Comparison of ENCODE assay signal across 15 cellular contexts in genomic region chr3:124824286-124824915, GRCh38.
DNase-seq lines count a peak whose midpoint lies in the region; ATAC-seq and TF ChIP-seq lines count a peak whose summit lies in the region.
"Had no signal": no experiment of that assay in that cellular context is flagged by ENCODE, and none has a peak within 500 bp of the region (broad histone marks: within the 10 kb centered on the region; RNA-seq: fewer than 3 reads in every experiment).

No MANE protein-coding gene starts in this region.

- peaks cover 17% of the 10 kb centered on the region for H3K4me1 Mint-ChIP-seq in glutamatergic neuron (ENCODE audit: low read depth, unreplicated experiment)
- H3K4me1 Mint-ChIP-seq: CD4-positive, alpha-beta memory T cell had no signal

- H3K4me3 Mint-ChIP-seq in glutamatergic neuron (ENCODE audit: unreplicated experiment): no peak overlapping the region
- H3K4me3 Mint-ChIP-seq: CD4-positive, alpha-beta memory T cell had no signal

- no peak overlapping the region for H3K9ac ChIP-seq in IMR-90 (ENCODE audit: low read depth, low read length)

- H4K20me1 ChIP-seq in IMR-90 (ENCODE audit: insufficient read depth, low read length) (peaks cover 6% of the 10 kb centered on the region; the same call in 1 of the 2 replicates), osteoblast (ENCODE audit: insufficient read depth, low read length) (no peaks in the 10 kb centered on the region)

- H2BK5ac ChIP-seq in IMR-90 (ENCODE audit: low read depth, low read length, poor library complexity, severe bottlenecking): no peak overlapping the region

- DNase-seq in EL: peak; percentile 53
- peak; percentile 24 for DNase-seq in IMR-90
- peak; percentile 82 for DNase-seq in amniotic epithelial cell (ENCODE audit: low read depth)
- DNase-seq in osteoblast (ENCODE audit: insufficient read length, low spot score, missing footprints): no peak
- DNase-seq in activated CD4-positive, CD25-positive, alpha-beta regulatory T cell treated with anti-CD3 and anti-CD28 coated beads, Interleukin-2, amount 50 U/mL, for 72 hours: no peak
- DNase-seq in glutamatergic neuron: no peak
- DNase-seq: BE2C; CD4-positive, alpha-beta memory T cell; DND-41; NCI-H1048; NCI-H2107; NCI-H345 had no signal

- H2BK15ac ChIP-seq in IMR-90 (ENCODE audit: low read depth, low read length): peak overlapping the region; percentile 46; the same call in 1 of the 3 replicates

- POLR2A ChIA-PET in IMR-90 (lab: Charles Lee; ENCODE audit: unreplicated experiment): no interaction called here

- in situ Hi-C loops in IMR-90 (cut with MboI; ENCODE audit: low sequenced_read_pairs): no loop called here

- peaks cover 26 to 54% of the 10 kb centered on the region in 2 experiments for H3K79me1 ChIP-seq in IMR-90 (ENCODE audit: low read depth in 1 of 2, low read length in 2 of 2)

- TF ChIP-seq RAD21 in IMR-90 (IDR thresholded peaks at IDR 0.05; ENCODE audit: low read length): no peak

- no peaks in the 10 kb centered on the region for H3K9me3 ChIP-seq in IMR-90 (ENCODE audit: control insufficient read depth, insufficient read depth, low read length)
- H3K9me3 ChIP-seq in osteoblast (ENCODE audit: low read depth, low read length): no peaks in the 10 kb centered on the region
- H3K9me3 ChIP-seq: BE2C had no signal

- peaks cover 56% of the 10 kb centered on the region for H3K79me2 ChIP-seq in osteoblast (ENCODE audit: insufficient read depth, low read length)

- CTCF ChIA-PET in IMR-90 (lab: Yijun Ruan, JAX): no interaction called here

- TF ChIP-seq CTCF in IMR-90 (conservative IDR thresholded peaks at IDR 0.05; ENCODE audit: low read depth, low read length) (no peak), osteoblast (IDR thresholded peaks at IDR 0.05; ENCODE audit: extremely low read depth, low read depth, low read length) (no peak), glutamatergic neuron (IDR thresholded peaks at IDR 0.05; ENCODE audit: partially characterized antibody, unreplicated experiment) (no peak)

- no peak for TF ChIP-seq POLR2A in IMR-90 (IDR thresholded peaks at IDR 0.05; ENCODE audit: low read depth, low read length)

- H4K8ac ChIP-seq in IMR-90 (ENCODE audit: low read depth in 2 of 2, low read length in 2 of 2): no peak overlapping the region

- no peak overlapping the region for H4K91ac ChIP-seq in IMR-90 (ENCODE audit: insufficient read depth, low read depth, low read length)

- peaks cover 16% of the 10 kb centered on the region for H3K9me1 ChIP-seq in IMR-90 (ENCODE audit: insufficient read depth, low read length)

- peaks cover 6% of the 10 kb centered on the region for H3K27me3 Mint-ChIP-seq in glutamatergic neuron (ENCODE audit: unreplicated experiment)

- no peak overlapping the region for H3K4me2 ChIP-seq in IMR-90 (ENCODE audit: low read depth, low read length)
- H3K4me2 ChIP-seq in osteoblast (ENCODE audit: insufficient read depth, low read length): no peak overlapping the region

- peaks cover 5% of the 10 kb centered on the region for H3K9me3 Mint-ChIP-seq in glutamatergic neuron (ENCODE audit: unreplicated experiment)

- no peak overlapping the region for H2AFZ ChIP-seq in IMR-90 (replicated peaks; ENCODE audit: low read length, poor library complexity)
- no peak overlapping the region for H2AFZ ChIP-seq in osteoblast (ENCODE audit: low read length)

- H3K27me3 ChIP-seq in IMR-90 (ENCODE audit: control insufficient read depth, insufficient read depth, low read length) (no peaks in the 10 kb centered on the region), osteoblast (ENCODE audit: insufficient read depth, low read length) (no peaks in the 10 kb centered on the region)
- H3K27me3 ChIP-seq: BE2C had no signal

- intact Hi-C loops in IMR-90 (cut with micrococcal nuclease): no loop called here

- H4K5ac ChIP-seq in IMR-90 (ENCODE audit: low read depth, low read length): no peak overlapping the region

- no peak; the same call in 1 of the 2 replicates for ATAC-seq in IMR-90 (ENCODE audit: low read depth)
- ATAC-seq in GM21576 (IDR thresholded peaks at IDR 0.05; ENCODE audit: unreplicated experiment): no peak
- ATAC-seq: K562, Right ventricle myocardium inferior had no signal

- no peak overlapping the region for H3K27ac Mint-ChIP-seq in glutamatergic neuron (ENCODE audit: unreplicated experiment)
- H3K27ac Mint-ChIP-seq: CD4-positive, alpha-beta memory T cell had no signal

- peak overlapping the region; percentile 5; the same call in 1 of the 2 replicates for H3K4ac ChIP-seq in IMR-90 (ENCODE audit: low read depth, low read length)

- dilution Hi-C loops in IMR-90 (cut with HindIII; ENCODE audit: low sequenced_read_pairs, unreplicated experiment): no loop called here

- no TSS peak for BruUV-seq in IMR-90 (replicated peaks; lab: Mats Ljungman, UMichigan)

- H2BK120ac ChIP-seq in IMR-90 (ENCODE audit: low read depth, low read length): no peak overlapping the region

- no peak overlapping the region for H3K56ac ChIP-seq in IMR-90 (ENCODE audit: extremely low read depth, insufficient read depth, low read length)

- peaks cover 8% of the 10 kb centered on the region; the same call in 1 of the 2 replicates for H3K36me3 ChIP-seq in IMR-90 (ENCODE audit: control insufficient read depth, insufficient read depth, low read length)
- H3K36me3 ChIP-seq in osteoblast (ENCODE audit: insufficient read depth, low read length): peaks cover 38% of the 10 kb centered on the region

- 0 out of 2 replicates have a peak overlapping the region, but pooled peaks have one; percentile 11 for H2BK20ac ChIP-seq in IMR-90 (ENCODE audit: low read depth, low read length)

- H3K27ac ChIP-seq in IMR-90 (ENCODE audit: insufficient read depth, low read length) (no peak overlapping the region), osteoblast (ENCODE audit: low read depth, low read length) (peak overlapping the region; percentile 37)

- no peak overlapping the region for H3K14ac ChIP-seq in IMR-90 (replicated peaks; ENCODE audit: low read depth, low read length)

- WGBS in IMR-90 (ENCODE audit: extremely low coverage in 2 of 2, insufficient read length in 1 of 2), 2 experiments: 80% methylated on average over 1 of the region's 4 CpGs; no CpG with 5 or more reads in 1 of the 2 experiments

- no peak overlapping the region for H2AK9ac ChIP-seq in IMR-90 (replicated peaks; ENCODE audit: low read depth, low read length, poor library complexity)

- H3K18ac ChIP-seq in IMR-90 (ENCODE audit: low read depth, low read length): no peak overlapping the region

- H2AK5ac ChIP-seq in IMR-90 (ENCODE audit: low read depth, low read length): no peak overlapping the region

- H3K4me1 ChIP-seq in IMR-90 (ENCODE audit: control insufficient read depth, insufficient read depth, low read length): peaks cover 14% of the 10 kb centered on the region
- H3K4me1 ChIP-seq in osteoblast (ENCODE audit: insufficient read depth, low read length): peaks cover 20% of the 10 kb centered on the region
- H3K4me1 ChIP-seq: BE2C had no signal

- H3K4me3 ChIP-seq in IMR-90 (ENCODE audit: insufficient read depth, low read depth, low read length) (no peak overlapping the region), osteoblast (ENCODE audit: insufficient read depth, low read length) (no peak overlapping the region)
- H3K4me3 ChIP-seq: K562 had no signal

- H3K36me3 Mint-ChIP-seq in glutamatergic neuron (ENCODE audit: unreplicated experiment): no peaks in the 10 kb centered on the region
- H3K36me3 Mint-ChIP-seq: CD4-positive, alpha-beta memory T cell had no signal

- H3K23ac ChIP-seq in IMR-90 (ENCODE audit: low read depth, low read length): no peak overlapping the region

TF ChIP-seq in IMR-90, 13 proteins besides CTCF, POLR2A, EP300 and RAD21:
- TF ChIP-seq FOS (IDR thresholded peaks at IDR 0.05; ENCODE audit: low read depth, low read length) (no peak), CHD1 (IDR thresholded peaks at IDR 0.05; ENCODE audit: low read depth, low read length) (no peak)

Comparison
In these comparisons a context has a peak if more than half of its experiments do, and no peak if none do; other contexts are left out.
1. DNase-seq: peak in EL (single experiment), IMR-90 (single experiment) and amniotic epithelial cell (single experiment); none in osteoblast (single experiment), activated CD4-positive, CD25-positive, alpha-beta regulatory T cell treated with anti-CD3 and anti-CD28 coated beads, Interleukin-2, amount 50 U/mL, for 72 hours (single experiment) and glutamatergic neuron (single experiment).